Comparison of ENCODE assay signal across 23 cellular contexts in the genomic region with DNA sequence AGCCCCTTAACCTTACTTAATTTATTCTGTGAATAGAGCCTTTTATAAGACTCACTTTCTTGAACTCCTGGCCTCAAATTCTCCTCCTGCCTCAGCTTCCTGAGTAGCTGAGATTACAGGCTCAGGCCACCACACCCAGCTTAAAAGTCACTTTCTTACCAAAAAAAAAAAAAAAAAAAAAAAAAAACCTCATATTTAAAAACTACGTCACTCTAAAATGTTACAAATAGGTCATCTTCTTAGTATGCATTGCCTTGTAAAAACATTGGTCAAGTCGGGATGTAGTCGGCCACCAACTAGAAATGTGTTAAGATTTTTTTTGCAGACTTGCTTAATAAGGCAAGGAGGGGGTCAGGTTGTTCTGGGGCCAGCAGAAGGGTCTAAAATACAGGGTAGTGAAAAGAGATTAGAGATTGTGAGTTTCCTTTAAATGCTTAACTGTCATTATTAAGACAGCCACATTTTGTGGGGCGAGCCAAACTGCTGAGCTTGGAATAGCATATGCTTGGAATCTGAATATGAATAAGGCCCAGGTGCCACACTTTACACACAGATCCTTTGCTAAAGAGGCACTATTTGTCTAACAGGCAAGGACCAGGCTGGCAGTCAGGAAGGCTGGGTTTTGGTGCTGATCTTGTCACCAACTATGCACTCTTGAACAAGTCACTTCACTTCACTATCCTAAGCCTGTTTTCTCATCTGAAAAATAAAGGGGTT. TPM values are rescaled to one million over a fixed set of nuclear protein-coding genes. Genes with fewer than 3 reads are reported as not detected.
DNase-seq lines count a peak whose midpoint lies in the region; ATAC-seq and TF ChIP-seq lines count a peak whose summit lies in the region.
"Had no signal": no experiment of that assay in that cellular context is flagged by ENCODE, and none has a peak within 500 bp of the region (broad histone marks: within the 10 kb centered on the region; RNA-seq: fewer than 3 reads in every experiment).

No MANE protein-coding gene starts in this region.

- H3K4me3 ChIP-seq in cardiac fibroblast (replicated peaks in 1 of 2; ENCODE audit: low read depth in 2 of 2, low read length in 2 of 2) = no peak overlapping the region
- no peak overlapping the region for H3K4me3 ChIP-seq in psoas muscle
- H3K4me3 ChIP-seq: Peyer's patch, SJSA1 had no signal

- ATAC-seq in natural killer cell = peak in 1 of 3 donors; percentile 63
- ATAC-seq in natural killer cell treated with Interleukin-12 subunit alpha and Interleukin-12 subunit beta and Interleukin-15 and Interleukin-18, amount 100 ng/mL, for 72 hours = no peak
- no peak for ATAC-seq in psoas muscle
- ATAC-seq: HCT116 had no signal

- TF ChIP-seq CTCF in natural killer cell (IDR thresholded peaks at IDR 0.05) (no peak), cardiac fibroblast (IDR thresholded peaks at IDR 0.05; ENCODE audit: low read depth, low read length) (no peak), psoas muscle (IDR thresholded peaks at IDR 0.05) (no peak)

- WGBS in psoas muscle, 3 donors = 84 to 85% (median 84%) methylated on average over 4 of the region's 4 CpGs

- no peaks in the 10 kb centered on the region for H3K36me3 Mint-ChIP-seq in natural killer cell
- no peaks in the 10 kb centered on the region for H3K36me3 Mint-ChIP-seq in natural killer cell treated with Interleukin-12 subunit alpha and Interleukin-12 subunit beta and Interleukin-15 and Interleukin-18, amount 100 ng/mL, for 72 hours
- peaks cover 0 to 16% (median 3%) of the 10 kb centered on the region in 3 donors for H3K36me3 Mint-ChIP-seq in immature natural killer cell
- H3K36me3 Mint-ChIP-seq in activated CD4-positive, alpha-beta T cell treated with anti-CD3 and anti-CD28 coated beads, Interleukin-2, amount 10 ng/mL, durations not matched to agents 7 days and 5 days (ENCODE audit: low read depth) = no peaks in the 10 kb centered on the region

- H3K9me3 ChIP-seq in psoas muscle = no peaks in the 10 kb centered on the region
- H3K9me3 ChIP-seq: Peyer's patch, SJSA1 had no signal

- H3K4me3 Mint-ChIP-seq in natural killer cell (peak overlapping the region; percentile 25), immature natural killer cell (peak overlapping the region in 1 of 5 donors; percentile 32)
- H3K4me3 Mint-ChIP-seq in natural killer cell treated with Interleukin-12 subunit alpha and Interleukin-12 subunit beta and Interleukin-15 and Interleukin-18, amount 100 ng/mL, for 72 hours = no peak overlapping the region
- H3K4me3 Mint-ChIP-seq in activated CD4-positive, alpha-beta T cell treated with anti-CD3 and anti-CD28 coated beads, Interleukin-2, amount 10 ng/mL, durations not matched to agents 7 days and 5 days = no peak overlapping the region
- H3K4me3 Mint-ChIP-seq: CD8-positive, alpha-beta memory T cell had no signal

- intact Hi-C loops in natural killer cell (cut with micrococcal nuclease) (no loop called here), psoas muscle (cut with DNase I) (no loop called here), posterior vena cava (cut with DNase I) (no loop called here)

- no peak overlapping the region for H3K27ac ChIP-seq in psoas muscle
- H3K27ac ChIP-seq: C4-2B, Peyer's patch, SJSA1 had no signal

- DNase-seq in natural killer cell (no peak), cardiac fibroblast (ENCODE audit: low read depth in 2 of 2) (peak; percentile 40 to 61), immature natural killer cell (peak in 1 of 3 donors; percentile 35), psoas muscle (no peak), posterior vena cava (ENCODE audit: low spot score) (no peak)
- no peak for DNase-seq in natural killer cell treated with Interleukin-12 subunit alpha and Interleukin-12 subunit beta and Interleukin-15 and Interleukin-18, amount 100 ng/mL, for 72 hours (ENCODE audit: low spot score)
- DNase-seq in stimulated activated CD4-positive, alpha-beta T cell treated with anti-CD3 and anti-CD28 coated beads, Interleukin-1b, Interleukin-23, amount 100 ng/mL, for 48 hours = no peak
- DNase-seq in activated CD4-positive, alpha-beta T cell treated with anti-CD3 and anti-CD28 coated beads, Interleukin-2, amount 10 ng/mL, durations not matched to agents 7 days and 5 days = no peak
- DNase-seq: Calu3; CD8-positive, alpha-beta memory T cell; Karpas-422; MV-4-11; NCI-H1105 treated with DMSO at 0.1 percent for 48 hours; NCI-H1694; NCI-H2081; NCI-H2171; NCI-H345; NCI-H524; NCI-H774; Peyer's patch had no signal

- POLR2A ChIA-PET in activated CD4-positive, alpha-beta T cell treated with anti-CD3 and anti-CD28 coated beads, Interleukin-2, amount 10 ng/mL, durations not matched to agents 7 days and 5 days (lab: Charles Lee) = no interaction called here

- H3K4me1 ChIP-seq in psoas muscle = no peaks in the 10 kb centered on the region
- H3K4me1 ChIP-seq: Peyer's patch, SJSA1 had no signal

- no peaks in the 10 kb centered on the region for H3K27me3 ChIP-seq in psoas muscle (ENCODE audit: insufficient read depth in 3 of 3, low read length in 2 of 3)
- H3K27me3 ChIP-seq: Peyer's patch, SJSA1 had no signal

- CTCF ChIA-PET in activated CD4-positive, alpha-beta T cell treated with anti-CD3 and anti-CD28 coated beads, Interleukin-2, amount 10 ng/mL, durations not matched to agents 7 days and 5 days (lab: Charles Lee) = interaction anchor here (0.7 kb wide), 2 partner anchors 35 to 204 kb away, joined by 3 read pairs; no protein-coding TSS in a partner anchor

- no peaks in the 10 kb centered on the region for H3K9me3 Mint-ChIP-seq in natural killer cell
- H3K9me3 Mint-ChIP-seq in natural killer cell treated with Interleukin-12 subunit alpha and Interleukin-12 subunit beta and Interleukin-15 and Interleukin-18, amount 100 ng/mL, for 72 hours = no peaks in the 10 kb centered on the region
- H3K9me3 Mint-ChIP-seq in immature natural killer cell = no peaks in the 10 kb centered on the region
- H3K9me3 Mint-ChIP-seq in activated CD4-positive, alpha-beta T cell treated with anti-CD3 and anti-CD28 coated beads, Interleukin-2, amount 10 ng/mL, durations not matched to agents 7 days and 5 days = no peaks in the 10 kb centered on the region
- H3K9me3 Mint-ChIP-seq: CD8-positive, alpha-beta memory T cell had no signal

- H3K36me3 ChIP-seq in psoas muscle (ENCODE audit: insufficient read depth in 1 of 2, low read depth in 1 of 2) = peaks cover 0 to 23% of the 10 kb centered on the region in 2 donors
- H3K36me3 ChIP-seq: SJSA1 had no signal

- H3K4me1 Mint-ChIP-seq in natural killer cell (peaks cover 7 to 10% of the 10 kb centered on the region in 2 donors), immature natural killer cell (peaks cover 7 to 16% of the 10 kb centered on the region in 2 donors)
- H3K4me1 Mint-ChIP-seq in natural killer cell treated with Interleukin-12 subunit alpha and Interleukin-12 subunit beta and Interleukin-15 and Interleukin-18, amount 100 ng/mL, for 72 hours (ENCODE audit: low read depth in 2 of 2) = peaks cover 0 to 5% of the 10 kb centered on the region in 2 donors
- no peaks in the 10 kb centered on the region for H3K4me1 Mint-ChIP-seq in activated CD4-positive, alpha-beta T cell treated with anti-CD3 and anti-CD28 coated beads, Interleukin-2, amount 10 ng/mL, durations not matched to agents 7 days and 5 days
- H3K4me1 Mint-ChIP-seq: CD8-positive, alpha-beta memory T cell had no signal

- H3K27ac Mint-ChIP-seq in natural killer cell = peak overlapping the region; percentile 31 to 44
- peak overlapping the region in 1 of 2 donors; percentile 43 for H3K27ac Mint-ChIP-seq in natural killer cell treated with Interleukin-12 subunit alpha and Interleukin-12 subunit beta and Interleukin-15 and Interleukin-18, amount 100 ng/mL, for 72 hours
- H3K27ac Mint-ChIP-seq in immature natural killer cell = peak overlapping the region in 4 of 6 donors; percentile 34 to 70 (median 38)
- no peak overlapping the region for H3K27ac Mint-ChIP-seq in activated CD4-positive, alpha-beta T cell treated with anti-CD3 and anti-CD28 coated beads, Interleukin-2, amount 10 ng/mL, durations not matched to agents 7 days and 5 days
- H3K27ac Mint-ChIP-seq: CD8-positive, alpha-beta memory T cell had no signal

- no peaks in the 10 kb centered on the region for H3K27me3 Mint-ChIP-seq in natural killer cell (ENCODE audit: low read depth in 2 of 2)
- no peaks in the 10 kb centered on the region for H3K27me3 Mint-ChIP-seq in natural killer cell treated with Interleukin-12 subunit alpha and Interleukin-12 subunit beta and Interleukin-15 and Interleukin-18, amount 100 ng/mL, for 72 hours
- no peaks in the 10 kb centered on the region for H3K27me3 Mint-ChIP-seq in immature natural killer cell (ENCODE audit: low read depth in 3 of 3)
- no peaks in the 10 kb centered on the region for H3K27me3 Mint-ChIP-seq in activated CD4-positive, alpha-beta T cell treated with anti-CD3 and anti-CD28 coated beads, Interleukin-2, amount 10 ng/mL, durations not matched to agents 7 days and 5 days
- H3K27me3 Mint-ChIP-seq: CD8-positive, alpha-beta memory T cell had no signal

RNA-seq across cellular contexts. Expression of gene IL17D, which starts 16.5 kb away (rescaled TPM):
- total RNA-seq in natural killer cell (under 1 TPM; 0.14 to 0.33 (median 0.25) TPM), psoas muscle (10 to 100 TPM in 3 of 4 donors, 1 to 10 TPM in 1; 3.0 to 78.9 (median 39.4) TPM), posterior vena cava (1 to 10 TPM; 9.2 to 9.8 TPM)
- under 1 TPM in 1 of 2 donors, not detected in 1; 0.22 TPM for total RNA-seq in natural killer cell treated with Interleukin-12 subunit alpha and Interleukin-12 subunit beta and Interleukin-15 and Interleukin-18, amount 100 ng/mL, for 72 hours
- polyA plus RNA-seq in immature natural killer cell (under 1 TPM; 0.30 to 0.66 (median 0.32) TPM), psoas muscle (1 to 10 TPM; 1.0 to 7.7 (median 5.6) TPM)
- total RNA-seq in activated CD4-positive, alpha-beta T cell treated with anti-CD3 and anti-CD28 coated beads, Interleukin-2, amount 10 ng/mL, durations not matched to agents 7 days and 5 days = not detected

Comparison
In these comparisons a context has a peak if more than half of its experiments do, and no peak if none do; other contexts are left out.
1. DNase-seq: peak in cardiac fibroblast (2 of 2); none in natural killer cell (single experiment), natural killer cell treated with Interleukin-12 subunit alpha and Interleukin-12 subunit beta and Interleukin-15 and Interleukin-18, amount 100 ng/mL, for 72 hours (single experiment), psoas muscle (0 of 2), stimulated activated CD4-positive, alpha-beta T cell treated with anti-CD3 and anti-CD28 coated beads, Interleukin-1b, Interleukin-23, amount 100 ng/mL, for 48 hours (single experiment), posterior vena cava (single experiment) and activated CD4-positive, alpha-beta T cell treated with anti-CD3 and anti-CD28 coated beads, Interleukin-2, amount 10 ng/mL, durations not matched to agents 7 days and 5 days (single experiment).